9 cellular contexts compared by ENCODE assay signal in genomic region chr15:91855684-91856553, GRCh38. TPM values are rescaled to one million over a fixed set of nuclear protein-coding genes. Genes with fewer than 3 reads are reported as not detected.
DNase-seq lines count a peak whose midpoint lies in the region; ATAC-seq lines count a peak whose summit lies in the region.
"Had no signal": no experiment of that assay in that cellular context is flagged by ENCODE, and none has a peak within 500 bp of the region (broad histone marks: within the 10 kb centered on the region; RNA-seq: fewer than 3 reads in every experiment).

No MANE protein-coding gene starts in this region.

- peak; percentile 29 for ATAC-seq in HG02798 (IDR thresholded peaks at IDR 0.05; ENCODE audit: poor library complexity, unreplicated experiment)
- ATAC-seq in HG02840 (IDR thresholded peaks at IDR 0.05; ENCODE audit: low FRiP score, unreplicated experiment): no peak

- DNase-seq in DMS153 treated with DMSO at 0.1 percent for 48 hours (lab: John Stamatoyannopoulos, UW; ENCODE audit: unreplicated experiment) (peak; percentile 19), NCI-H748 (lab: John Stamatoyannopoulos, UW; ENCODE audit: unreplicated experiment) (peak; percentile 91), ecto neural progenitor cell (ENCODE audit: low spot score) (peak; percentile 57), renal cortical epithelial cell (ENCODE audit: low read depth) (peak; percentile 47), hepatic stellate cell (ENCODE audit: low spot score) (no peak), HCEC 1CT (no peak)
- DNase-seq: IMR-90 had no signal

RNA-seq across cellular contexts. Expression of gene SLCO3A1, which starts 2.4 kb away (rescaled TPM):
- 1.9 and 7.2 TPM in 2 replicates for total RNA-seq in renal cortical epithelial cell

Comparison
In these comparisons a context has a peak if more than half of its experiments do, and no peak if none do; other contexts are left out.
1. DNase-seq: peak in DMS153 treated with DMSO at 0.1 percent for 48 hours (single experiment), NCI-H748 (single experiment), ecto neural progenitor cell (single experiment) and renal cortical epithelial cell (single experiment); none in hepatic stellate cell (single experiment) and HCEC 1CT (single experiment).